1 cellular context compared by ENCODE assay signal in genomic region chr5:150619359-150620230, GRCh38.
TF ChIP-seq lines count a peak whose summit lies in the region.

No MANE protein-coding gene starts in this region.

TF ChIP-seq in H1, 55 proteins besides CTCF, POLR2A, EP300 and RAD21 (continued from another document):
- peak; percentile 20; the same call in 1 of the 2 replicates for TF ChIP-seq E2F6 (IDR thresholded peaks at IDR 0.05)
